Comparison of ENCODE assay signal across 8 cellular contexts in the genomic region with DNA sequence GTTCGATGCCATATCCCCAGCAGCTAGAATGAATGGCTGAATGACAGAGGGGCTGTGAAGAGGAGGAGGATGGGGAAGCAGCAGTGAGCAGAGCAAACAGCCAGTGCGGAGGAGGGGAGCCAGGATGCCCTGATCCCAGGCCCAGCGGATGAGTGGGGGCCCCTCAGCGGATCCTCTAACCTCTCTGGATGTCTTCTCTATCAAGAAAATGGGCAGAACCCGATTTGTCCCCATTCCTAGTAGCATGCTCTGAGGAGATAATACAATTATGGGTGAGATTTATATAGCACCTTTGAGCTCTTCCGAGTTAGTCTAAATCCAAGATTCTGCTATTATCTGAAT. TPM values are rescaled to one million over a fixed set of nuclear protein-coding genes. Genes with fewer than 3 reads are reported as not detected.
DNase-seq lines count a peak whose midpoint lies in the region; ATAC-seq and TF ChIP-seq lines count a peak whose summit lies in the region.

No MANE protein-coding gene starts in this region.

- POLR2A ChIA-PET in HEK293 (lab: Yijun Ruan, JAX), result interaction anchor here (0.5 to 10.5 kb wide), 19 partner anchors 11 to 798 kb away, joined by 3 to 194 read pairs (median 5); a partner anchor contains a TSS

- peaks cover 48% of the 10 kb centered on the region for H3K4me1 ChIP-seq in HEK293 (ENCODE audit: control insufficient read depth, insufficient read depth, low read length)
- peaks cover 65% of the 10 kb centered on the region for H3K4me1 ChIP-seq in right cardiac atrium (ENCODE audit: control insufficient read depth, insufficient read depth, low read length)
- peaks cover 95% of the 10 kb centered on the region for H3K4me1 ChIP-seq in skeletal muscle satellite cell (ENCODE audit: control insufficient read depth, insufficient read depth, low read length)

- peak overlapping the region; percentile 59 for H3K27ac ChIP-seq in HEK293 (ENCODE audit: extremely low read depth, low read depth, low read length)
- H3K27ac ChIP-seq in right cardiac atrium (ENCODE audit: low read length), result peak overlapping the region; percentile 92

- no peak for DNase-seq in activated T-helper 1 cell treated with anti-CD3 and anti-CD28 coated beads, Interleukin-12 subunit alpha, Interleukin-12 subunit beta, Interleukin-2, Interleukin-4 antibody, amounts not matched to agents 30 ng/mL and 10 ng/mL and 1 ng/mL, durations not matched to agents 14 hours and 24 hours and 36 hours (ENCODE audit: low spot score)
- DNase-seq in right cardiac atrium (no peak), hippocampal formation (lab: John Stamatoyannopoulos, UW) (no peak), NCI-H2081 treated with DMSO at 0.1 percent for 48 hours (lab: John Stamatoyannopoulos, UW) (no peak)

- H3K4me3 ChIP-seq in HEK293 (ENCODE audit: low read depth, low read length), result peak overlapping the region; percentile 6; the same call in 1 of the 2 replicates
- H3K4me3 ChIP-seq in right cardiac atrium (ENCODE audit: low read length), result no peak overlapping the region
- H3K4me3 ChIP-seq in skeletal muscle satellite cell (ENCODE audit: low read length), result peak overlapping the region; percentile 65

- peaks cover 0 to 8% of the 10 kb centered on the region in 2 experiments; a peak in 1 of 3 replicates for H3K36me3 ChIP-seq in HEK293 (ENCODE audit: control insufficient read depth in 2 of 2, insufficient read depth in 1 of 2, low read length in 2 of 2)
- peaks cover 16% of the 10 kb centered on the region for H3K36me3 ChIP-seq in skeletal muscle satellite cell (ENCODE audit: insufficient read depth, low read length)

- peaks cover 3% of the 10 kb centered on the region for H3K36me3 Mint-ChIP-seq in activated T-helper 1 cell treated with anti-CD3 and anti-CD28 coated beads, Interleukin-12 subunit alpha, Interleukin-12 subunit beta, Interleukin-2, Interleukin-4 antibody, amounts not matched to agents 30 ng/mL and 10 ng/mL and 1 ng/mL, durations not matched to agents 14 hours and 24 hours and 36 hours (ENCODE audit: low read depth)

- ATAC-seq in right cardiac atrium (no peak), HG03432 (IDR thresholded peaks at IDR 0.05; ENCODE audit: unreplicated experiment) (no peak), HG03521 (IDR thresholded peaks at IDR 0.05; ENCODE audit: unreplicated experiment) (no peak)

- H3K4me3 Mint-ChIP-seq in activated T-helper 1 cell treated with anti-CD3 and anti-CD28 coated beads, Interleukin-12 subunit alpha, Interleukin-12 subunit beta, Interleukin-2, Interleukin-4 antibody, amounts not matched to agents 30 ng/mL and 10 ng/mL and 1 ng/mL, durations not matched to agents 14 hours and 24 hours and 36 hours, result peak overlapping the region; percentile 73

- peak overlapping the region; percentile 80 for H3K4me2 ChIP-seq in skeletal muscle satellite cell (ENCODE audit: low read length)

- no peaks in the 10 kb centered on the region for H3K9me3 ChIP-seq in HEK293 (ENCODE audit: control insufficient read depth, insufficient read depth, low read depth, low read length)
- no peaks in the 10 kb centered on the region for H3K9me3 ChIP-seq in right cardiac atrium (ENCODE audit: control insufficient read depth, low read length)
- H3K9me3 ChIP-seq in skeletal muscle satellite cell (replicated peaks; ENCODE audit: low read length), result no peaks in the 10 kb centered on the region

- H3K27ac Mint-ChIP-seq in activated T-helper 1 cell treated with anti-CD3 and anti-CD28 coated beads, Interleukin-12 subunit alpha, Interleukin-12 subunit beta, Interleukin-2, Interleukin-4 antibody, amounts not matched to agents 30 ng/mL and 10 ng/mL and 1 ng/mL, durations not matched to agents 14 hours and 24 hours and 36 hours, result peak overlapping the region; percentile 97

- CTCF ChIA-PET in HEK293 (lab: Yijun Ruan, JAX), result interaction anchor here (0.6 to 14.3 kb wide), 10 partner anchors 10 to 159 kb away, joined by 4 to 581 read pairs (median 10); a partner anchor contains a TSS

- intact Hi-C loops in activated T-helper 1 cell treated with anti-CD3 and anti-CD28 coated beads, Interleukin-12 subunit alpha, Interleukin-12 subunit beta, Interleukin-2, Interleukin-4 antibody, amounts not matched to agents 30 ng/mL and 10 ng/mL and 1 ng/mL, durations not matched to agents 14 hours and 24 hours and 36 hours (cut with micrococcal nuclease), result loop anchor here (1.0 kb wide), 2 partner anchors 21 to 86 kb away; no protein-coding TSS in a partner anchor
- intact Hi-C loops in right cardiac atrium (cut with DNase I), result no loop called here

- H3K27me3 Mint-ChIP-seq in activated T-helper 1 cell treated with anti-CD3 and anti-CD28 coated beads, Interleukin-12 subunit alpha, Interleukin-12 subunit beta, Interleukin-2, Interleukin-4 antibody, amounts not matched to agents 30 ng/mL and 10 ng/mL and 1 ng/mL, durations not matched to agents 14 hours and 24 hours and 36 hours (ENCODE audit: insufficient read depth), result no peaks in the 10 kb centered on the region

- no peak for TF ChIP-seq CTCF in HEK293 (tag by site-specific recombination; IDR thresholded peaks at IDR 0.05)

- H3K9me3 Mint-ChIP-seq in activated T-helper 1 cell treated with anti-CD3 and anti-CD28 coated beads, Interleukin-12 subunit alpha, Interleukin-12 subunit beta, Interleukin-2, Interleukin-4 antibody, amounts not matched to agents 30 ng/mL and 10 ng/mL and 1 ng/mL, durations not matched to agents 14 hours and 24 hours and 36 hours, result no peaks in the 10 kb centered on the region

- H3K27me3 ChIP-seq in right cardiac atrium (ENCODE audit: control insufficient read depth, insufficient read depth) (no peaks in the 10 kb centered on the region), skeletal muscle satellite cell (ENCODE audit: control insufficient read depth, insufficient read depth, low read length) (no peaks in the 10 kb centered on the region)

- peak overlapping the region; percentile 91 for H3K9ac ChIP-seq in skeletal muscle satellite cell (ENCODE audit: low read depth, low read length)

- peaks cover 97% of the 10 kb centered on the region for H3K4me1 Mint-ChIP-seq in activated T-helper 1 cell treated with anti-CD3 and anti-CD28 coated beads, Interleukin-12 subunit alpha, Interleukin-12 subunit beta, Interleukin-2, Interleukin-4 antibody, amounts not matched to agents 30 ng/mL and 10 ng/mL and 1 ng/mL, durations not matched to agents 14 hours and 24 hours and 36 hours (ENCODE audit: low read depth)

- 16% methylated on average over 6 of the region's 6 CpGs for WGBS in right cardiac atrium

TF ChIP-seq in HEK293, 187 proteins besides CTCF, POLR2A, EP300 and RAD21:
- no peak for TF ChIP-seq ZNF350 (tag by site-specific recombination; IDR thresholded peaks at IDR 0.05)
- no peak for TF ChIP-seq ZNF214 (tag by site-specific recombination; IDR thresholded peaks at IDR 0.05; ENCODE audit: borderline replicate concordance)
- TF ChIP-seq SCRT1 (tag by site-specific recombination; IDR thresholded peaks at IDR 0.05; ENCODE audit: borderline replicate concordance), result no peak
- TF ChIP-seq ZNF366 (tag by site-specific recombination; conservative IDR thresholded peaks at IDR 0.05), result no peak
- 0 out of 2 replicates have a peak, but pooled peaks have one; percentile 4 for TF ChIP-seq ZNF24 (tag by site-specific recombination; IDR thresholded peaks at IDR 0.05)
- TF ChIP-seq ZBTB17 (tag by site-specific recombination; IDR thresholded peaks at IDR 0.05), result 0 out of 2 replicates have a peak, but pooled peaks have one; percentile 23
- TF ChIP-seq ZNF514 (tag by site-specific recombination; IDR thresholded peaks at IDR 0.05), result no peak
- TF ChIP-seq ZSCAN23 (tag by site-specific recombination; IDR thresholded peaks at IDR 0.05), result no peak
- TF ChIP-seq, protein P1, sequence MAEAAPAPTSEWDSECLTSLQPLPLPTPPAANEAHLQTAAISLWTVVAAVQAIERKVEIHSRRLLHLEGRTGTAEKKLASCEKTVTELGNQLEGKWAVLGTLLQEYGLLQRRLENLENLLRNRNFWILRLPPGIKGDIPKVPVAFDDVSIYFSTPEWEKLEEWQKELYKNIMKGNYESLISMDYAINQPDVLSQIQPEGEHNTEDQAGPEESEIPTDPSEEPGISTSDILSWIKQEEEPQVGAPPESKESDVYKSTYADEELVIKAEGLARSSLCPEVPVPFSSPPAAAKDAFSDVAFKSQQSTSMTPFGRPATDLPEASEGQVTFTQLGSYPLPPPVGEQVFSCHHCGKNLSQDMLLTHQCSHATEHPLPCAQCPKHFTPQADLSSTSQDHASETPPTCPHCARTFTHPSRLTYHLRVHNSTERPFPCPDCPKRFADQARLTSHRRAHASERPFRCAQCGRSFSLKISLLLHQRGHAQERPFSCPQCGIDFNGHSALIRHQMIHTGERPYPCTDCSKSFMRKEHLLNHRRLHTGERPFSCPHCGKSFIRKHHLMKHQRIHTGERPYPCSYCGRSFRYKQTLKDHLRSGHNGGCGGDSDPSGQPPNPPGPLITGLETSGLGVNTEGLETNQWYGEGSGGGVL (tag by site-specific recombination; IDR thresholded peaks at IDR 0.05), result no peak
- no peak for TF ChIP-seq ZNF239 (tag by site-specific recombination; IDR thresholded peaks at IDR 0.05)

RNA-seq across cellular contexts. Expression of a gene that starts 30.0 kb away (rescaled TPM):
- total RNA-seq in activated T-helper 1 cell treated with anti-CD3 and anti-CD28 coated beads, Interleukin-12 subunit alpha, Interleukin-12 subunit beta, Interleukin-2, Interleukin-4 antibody, amounts not matched to agents 30 ng/mL and 10 ng/mL and 1 ng/mL, durations not matched to agents 14 hours and 24 hours and 36 hours, result 2,459 and 2,531 TPM in 2 replicates
- 1,000 to 10,000 TPM in 1 of 4 donors, 100 to 1,000 TPM in 3; 800 to 1,173 (median 979) TPM for total RNA-seq in right cardiac atrium
- polyA plus RNA-seq in right cardiac atrium, result 1,119 TPM
- 2,666 and 4,433 TPM in 2 replicates for total RNA-seq in skeletal muscle satellite cell (2012; rRNA removed)

RNA-seq across cellular contexts. Expression of a gene that starts 34.6 kb away (rescaled TPM):
- 53.0 and 57.7 TPM in 2 replicates for total RNA-seq in activated T-helper 1 cell treated with anti-CD3 and anti-CD28 coated beads, Interleukin-12 subunit alpha, Interleukin-12 subunit beta, Interleukin-2, Interleukin-4 antibody, amounts not matched to agents 30 ng/mL and 10 ng/mL and 1 ng/mL, durations not matched to agents 14 hours and 24 hours and 36 hours
- total RNA-seq in right cardiac atrium, result 10 to 100 TPM; 67.8 to 89.8 (median 80.2) TPM
- polyA plus RNA-seq in right cardiac atrium, result 77.3 TPM
- 116 and 118 TPM in 2 replicates for total RNA-seq in skeletal muscle satellite cell (2012; rRNA removed)

RNA-seq across cellular contexts. Expression of a gene that starts 36.4 kb away (rescaled TPM):
- total RNA-seq in activated T-helper 1 cell treated with anti-CD3 and anti-CD28 coated beads, Interleukin-12 subunit alpha, Interleukin-12 subunit beta, Interleukin-2, Interleukin-4 antibody, amounts not matched to agents 30 ng/mL and 10 ng/mL and 1 ng/mL, durations not matched to agents 14 hours and 24 hours and 36 hours, result 164 and 173 TPM in 2 replicates
- total RNA-seq in right cardiac atrium, result 10 to 100 TPM; 32.9 to 41.4 (median 35.5) TPM
- polyA plus RNA-seq in right cardiac atrium, result 10.6 TPM
- total RNA-seq in skeletal muscle satellite cell (2012; rRNA removed), result 117 and 149 TPM in 2 replicates
